ENCODE assay signal across 9 cellular contexts in the genomic region with DNA sequence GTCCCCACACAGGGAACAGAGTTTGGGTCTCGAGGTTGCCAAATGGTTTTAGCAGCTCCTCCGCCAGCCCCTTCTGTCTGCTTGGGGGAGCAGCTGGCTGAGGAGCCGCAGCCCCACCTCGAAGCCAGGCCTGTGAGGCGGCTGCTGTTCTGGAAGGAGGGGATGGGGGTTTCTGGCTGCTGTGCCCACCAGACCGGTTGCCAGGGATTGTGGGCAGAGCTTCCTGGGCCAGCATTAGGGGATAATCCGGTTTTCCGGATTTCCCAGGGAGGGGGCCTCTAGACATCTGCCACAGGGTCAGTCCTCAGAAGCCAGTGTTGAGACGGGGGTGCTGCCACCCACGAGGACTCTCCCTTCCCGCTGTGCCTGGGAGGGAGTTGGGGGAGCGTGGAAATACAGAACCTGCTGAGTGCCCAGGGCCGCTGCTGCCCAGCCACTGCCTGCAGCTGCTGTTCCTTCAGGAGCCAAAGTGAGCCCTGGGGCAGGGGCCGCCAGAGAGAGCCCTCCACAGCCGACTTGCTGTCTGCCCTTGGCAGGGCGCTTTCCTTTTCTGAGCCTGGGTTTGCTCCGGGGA. TPM values are rescaled to one million over a fixed set of nuclear protein-coding genes. Genes with fewer than 3 reads are reported as not detected.
A peak's percentile ranks its signal among the peaks of the same experiment; 100 is the strongest.
DNase-seq lines count a peak whose midpoint lies in the region; ATAC-seq and TF ChIP-seq lines count a peak whose summit lies in the region.
"Had no signal": no experiment of that assay in that cellular context is flagged by ENCODE, and none has a peak within 500 bp of the region (broad histone marks: within the 10 kb centered on the region; RNA-seq: fewer than 3 reads in every experiment).

No MANE protein-coding gene starts in this region.

- H3K4me3 ChIP-seq in GM06990 (replicated peaks; ENCODE audit: low read depth, low read length) (peak overlapping the region; percentile 92), fibroblast of pulmonary artery (replicated peaks; ENCODE audit: low read depth, low read length) (peak overlapping the region; percentile 85), retinal pigment epithelial cell (ENCODE audit: low read length) (peak overlapping the region; percentile 87)

- peaks cover 8% of the 10 kb centered on the region for H3K36me3 Mint-ChIP-seq in T-cell

- ATAC-seq in T-cell (replicated peaks in 1 of 4) (no peak), GM18861 (IDR thresholded peaks at IDR 0.05; ENCODE audit: unreplicated experiment) (no peak)

- H3K27ac Mint-ChIP-seq in T-cell = peak overlapping the region in 1 of 2 donors; percentile 89

- POLR2A ChIA-PET in T-cell (lab: Charles Lee) = no interaction called here

- DNase-seq in GM06990 (ENCODE audit: extremely low read depth, insufficient read length) (no peak), T-cell (no peak), fibroblast of pulmonary artery (ENCODE audit: low read depth) (no peak), retinal pigment epithelial cell (ENCODE audit: low read depth) (no peak), ureter (ENCODE audit: low spot score) (no peak), NCI-H524 treated with DMSO at 0.1 percent for 48 hours (lab: John Stamatoyannopoulos, UW) (no peak)
- no peak for DNase-seq in stimulated activated CD4-positive, alpha-beta T cell treated with anti-CD3 and anti-CD28 coated beads, Interleukin-4, amount 100 ng/mL, for 1 hour
- DNase-seq: activated CD4-positive, CD25-positive, alpha-beta regulatory T cell treated with anti-CD3 and anti-CD28 coated beads, Interleukin-2, amount 50 U/mL, for 72 hours had no signal

- H3K27me3 ChIP-seq in GM06990 (replicated peaks; ENCODE audit: control insufficient read depth, insufficient read depth, low read length) = no peaks in the 10 kb centered on the region

- H3K27me3 Mint-ChIP-seq in T-cell = no peaks in the 10 kb centered on the region

- peaks cover 15 to 25% (median 19%) of the 10 kb centered on the region in 3 donors for H3K4me1 Mint-ChIP-seq in T-cell

- peaks cover 7% of the 10 kb centered on the region for H3K36me3 ChIP-seq in GM06990 (ENCODE audit: control insufficient read depth, insufficient read depth, low read length)

- H3K4me3 Mint-ChIP-seq in T-cell = peak overlapping the region; percentile 82 to 86 (median 85)

- no peaks in the 10 kb centered on the region for H3K9me3 Mint-ChIP-seq in T-cell

- TF ChIP-seq CTCF in GM06990 (IDR thresholded peaks at IDR 0.05; ENCODE audit: insufficient read depth, low read length, poor library complexity, severe bottlenecking) = no peak
- no peak for TF ChIP-seq CTCF in fibroblast of pulmonary artery (IDR thresholded peaks at IDR 0.05; ENCODE audit: low read length, missing control alignments)
- no peak for TF ChIP-seq CTCF in retinal pigment epithelial cell (conservative IDR thresholded peaks at IDR 0.05; ENCODE audit: low read depth, low read length)

- CTCF ChIA-PET in T-cell (lab: Charles Lee) = interaction anchor here in 1 of 2 donors (3.9 kb wide), 1 partner anchor 23 kb away, joined by 36 read pairs; no protein-coding TSS in a partner anchor

RNA-seq across cellular contexts. Expression of a gene that starts 2.0 kb away (rescaled TPM):
- total RNA-seq in T-cell (10 to 100 TPM; 35.4 to 52.6 (median 51.3) TPM), ureter (30.8 TPM)

RNA-seq across cellular contexts. Expression of a gene that starts 10.3 kb away (rescaled TPM):
- total RNA-seq in T-cell (10 to 100 TPM; 66.2 to 91.0 (median 78.6) TPM), ureter (0.83 TPM)

RNA-seq across cellular contexts. Expression of a gene that starts 26.3 kb away (rescaled TPM):
- total RNA-seq in T-cell (10 to 100 TPM; 22.2 to 44.4 (median 39.4) TPM), ureter (11.2 TPM)

RNA-seq across cellular contexts. Expression of a gene that starts 37.3 kb away (rescaled TPM):
- total RNA-seq in T-cell (1 to 10 TPM in 3 of 5 donors, under 1 TPM in 2; 0.40 to 1.6 (median 1.4) TPM), ureter (0.49 TPM)

RNA-seq across cellular contexts. Expression of a gene that starts 38.8 kb away (rescaled TPM):
- 100 to 1,000 TPM in 4 of 5 donors, 10 to 100 TPM in 1; 89.3 to 165 (median 152) TPM for total RNA-seq in T-cell
- 273 TPM for total RNA-seq in ureter

Comparison
In these comparisons a context has a peak if more than half of its experiments do, and no peak if none do; other contexts are left out.
1. RNA of a gene that starts 10.3 kb away (total RNA-seq): 66.2 to 91.0 TPM in T-cell; 0.83 TPM in ureter (single experiment); every median in the first group is over 10 times any median in the second.
2. Peak in every context shown above with its lines, with median percentiles within 50 percentile points of each other: H3K4me3 ChIP-seq.